Comparison of ENCODE assay signal across 21 cellular contexts in genomic region chr17:37740861-37741260, GRCh38. TPM values are rescaled to one million over a fixed set of nuclear protein-coding genes. Genes with fewer than 3 reads are reported as not detected.
DNase-seq lines count a peak whose midpoint lies in the region; ATAC-seq, FAIRE-seq and TF ChIP-seq lines count a peak whose summit lies in the region.
"Had no signal": no experiment of that assay in that cellular context is flagged by ENCODE, and none has a peak within 500 bp of the region (broad histone marks: within the 10 kb centered on the region; RNA-seq: fewer than 3 reads in every experiment).

No MANE protein-coding gene starts in this region.

- no peak overlapping the region for H2BK15ac ChIP-seq in H1 (ENCODE audit: low read length)

- CTCF ChIA-PET in H1 (lab: Charles Lee; ENCODE audit: partially characterized antibody) = no interaction called here

- H3K4me3 ChIP-seq in H1 (ENCODE audit: extremely low read depth in 1 of 4, insufficient read depth in 2 of 4, low read depth in 3 of 4, low read length in 4 of 4) (no peak overlapping the region), lower lobe of right lung (no peak overlapping the region), upper lobe of right lung (peak overlapping the region; percentile 2)
- H3K4me3 ChIP-seq: BLaER1, SJCRH30 had no signal

- H3K4me1 Mint-ChIP-seq in natural killer cell = peaks cover 6 to 20% of the 10 kb centered on the region in 2 donors
- H3K4me1 Mint-ChIP-seq in natural killer cell treated with Interleukin-12 subunit alpha and Interleukin-12 subunit beta and Interleukin-15 and Interleukin-18, amount 100 ng/mL, for 72 hours (ENCODE audit: low read depth in 2 of 2) = peaks cover 10 to 12% of the 10 kb centered on the region in 2 donors
- peaks cover 27% of the 10 kb centered on the region for H3K4me1 Mint-ChIP-seq in activated naive CD8-positive, alpha-beta T cell treated with anti-CD3 and anti-CD28 coated beads, Interleukin-2, amount 50 U/mL, for 24 hours

- no peak overlapping the region for H2BK12ac ChIP-seq in H1 (ENCODE audit: low read depth, low read length)

- peaks cover 2% of the 10 kb centered on the region in 2 experiments for H4K20me1 ChIP-seq in H1 (replicated peaks in 1 of 2; ENCODE audit: control insufficient read depth in 1 of 2, insufficient read depth in 2 of 2, low read length in 2 of 2)

- H3K27me3 ChIP-seq in H1 (replicated peaks in 1 of 4; ENCODE audit: control insufficient read depth in 3 of 4, extremely low read depth in 1 of 4, insufficient read depth in 3 of 4, low read length in 3 of 4) (peaks cover 50 to 90% (median 79%) of the 10 kb centered on the region in 4 experiments), lower lobe of right lung (ENCODE audit: low read depth) (peaks cover 91% of the 10 kb centered on the region), upper lobe of right lung (peaks cover 79% of the 10 kb centered on the region)
- H3K27me3 ChIP-seq: SJCRH30 had no signal

- H3K36me3 Mint-ChIP-seq in natural killer cell = no peaks in the 10 kb centered on the region
- H3K36me3 Mint-ChIP-seq in natural killer cell treated with Interleukin-12 subunit alpha and Interleukin-12 subunit beta and Interleukin-15 and Interleukin-18, amount 100 ng/mL, for 72 hours = no peaks in the 10 kb centered on the region
- peaks cover 1% of the 10 kb centered on the region for H3K36me3 Mint-ChIP-seq in activated naive CD8-positive, alpha-beta T cell treated with anti-CD3 and anti-CD28 coated beads, Interleukin-2, amount 50 U/mL, for 24 hours (ENCODE audit: low read depth)
- H3K36me3 Mint-ChIP-seq: CD8-positive, alpha-beta T cell had no signal

- TF ChIP-seq EP300 in H1 (IDR thresholded peaks at IDR 0.05; ENCODE audit: borderline replicate concordance in 1 of 2, low read depth in 2 of 2, low read length in 2 of 2) = no peak

- H3K27me3 Mint-ChIP-seq in natural killer cell (ENCODE audit: low read depth in 2 of 2) = peaks cover 61 to 74% of the 10 kb centered on the region in 2 donors
- H3K27me3 Mint-ChIP-seq in natural killer cell treated with Interleukin-12 subunit alpha and Interleukin-12 subunit beta and Interleukin-15 and Interleukin-18, amount 100 ng/mL, for 72 hours = peaks cover 57 to 74% of the 10 kb centered on the region in 2 donors
- H3K27me3 Mint-ChIP-seq in activated naive CD8-positive, alpha-beta T cell treated with anti-CD3 and anti-CD28 coated beads, Interleukin-2, amount 50 U/mL, for 24 hours = peaks cover 77% of the 10 kb centered on the region

- no peak overlapping the region for H4K5ac ChIP-seq in H1 (ENCODE audit: insufficient read length, low read depth, low read length)

- no peak for TF ChIP-seq POLR2A in H1 (IDR thresholded peaks at IDR 0.05; ENCODE audit: control extremely low read depth in 1 of 2, low read depth in 2 of 2, low read length in 2 of 2)

- H3K23me2 ChIP-seq in H1 (ENCODE audit: low read depth, low read length) = peaks cover 18% of the 10 kb centered on the region; the same call in 1 of the 2 replicates

- POLR2A ChIA-PET in H1 (lab: Charles Lee; ENCODE audit: partially characterized antibody) = no interaction called here

- no peaks in the 10 kb centered on the region for H3K79me2 ChIP-seq in H1 (ENCODE audit: control insufficient read depth in 1 of 2, insufficient read depth in 2 of 2, low read length in 2 of 2)

- H3K36me3 ChIP-seq in H1 (ENCODE audit: control insufficient read depth in 2 of 4, insufficient read depth in 4 of 4, low read length in 3 of 4) (peaks cover 0 to 7% (median 0%) of the 10 kb centered on the region in 4 experiments; a peak in 1 of 8 replicates), lower lobe of right lung (no peaks in the 10 kb centered on the region), upper lobe of right lung (no peaks in the 10 kb centered on the region)
- H3K36me3 ChIP-seq: BLaER1, SJCRH30 had no signal

- H3K4me1 ChIP-seq in H1 (replicated peaks in 1 of 4; ENCODE audit: control insufficient read depth in 3 of 4, insufficient read depth in 4 of 4, low read length in 3 of 4) (peaks cover 0 to 19% (median 14%) of the 10 kb centered on the region in 4 experiments; a peak in 5 of 7 replicates), lower lobe of right lung (peaks cover 30% of the 10 kb centered on the region), upper lobe of right lung (peaks cover 31% of the 10 kb centered on the region)
- H3K4me1 ChIP-seq: BLaER1, SJCRH30 had no signal

- ATAC-seq in natural killer cell (no peak), lower lobe of right lung (no peak), upper lobe of right lung (no peak), HG02885 (IDR thresholded peaks at IDR 0.05; ENCODE audit: poor library complexity, unreplicated experiment) (no peak)
- no peak for ATAC-seq in natural killer cell treated with Interleukin-12 subunit alpha and Interleukin-12 subunit beta and Interleukin-15 and Interleukin-18, amount 100 ng/mL, for 72 hours
- ATAC-seq in activated naive CD8-positive, alpha-beta T cell treated with anti-CD3 and anti-CD28 coated beads, Interleukin-2, amount 50 U/mL, for 24 hours = no peak
- ATAC-seq: CD8-positive, alpha-beta T cell had no signal

- H3K14ac ChIP-seq in H1 (ENCODE audit: insufficient read length) = no peak overlapping the region

- no peak for TF ChIP-seq RAD21 in H1 (IDR thresholded peaks at IDR 0.05 in 1 of 2, conservative IDR thresholded peaks at IDR 0.05 in 1 of 2; ENCODE audit: low read depth in 2 of 2, low read length in 2 of 2)

- H3K4ac ChIP-seq in H1 (replicated peaks; ENCODE audit: insufficient read length, low read depth, low read length) = no peak overlapping the region

- DNase-seq in natural killer cell (no peak), H1 (ENCODE audit: low read depth in 1 of 2, low spot score in 2 of 2) (no peak), lower lobe of right lung (no peak), upper lobe of right lung (no peak), GM19240 (ENCODE audit: insufficient read length, low spot score) (no peak)
- no peak for DNase-seq in natural killer cell treated with Interleukin-12 subunit alpha and Interleukin-12 subunit beta and Interleukin-15 and Interleukin-18, amount 100 ng/mL, for 72 hours (ENCODE audit: low spot score)
- no peak for DNase-seq in activated naive CD8-positive, alpha-beta T cell treated with anti-CD3 and anti-CD28 coated beads, Interleukin-2, amount 50 U/mL, for 24 hours
- DNase-seq: CD8-positive, alpha-beta T cell; GDM1; H7; MV-4-11; NCI-H1417 treated with DMSO at 0.1 percent for 48 hours; NCI-H1930; NCI-H446; NCI-H69; OCI-M1; SJCRH30 had no signal

- H3K9me3 ChIP-seq in H1 (ENCODE audit: insufficient read depth in 2 of 2, low read depth in 1 of 2, low read length in 1 of 2) (no peaks in the 10 kb centered on the region), lower lobe of right lung (no peaks in the 10 kb centered on the region), upper lobe of right lung (no peaks in the 10 kb centered on the region)
- H3K9me3 ChIP-seq: SJCRH30 had no signal

- no peak overlapping the region for H2AK5ac ChIP-seq in H1 (ENCODE audit: low read depth, low read length)

- H3K4me2 ChIP-seq in H1 (ENCODE audit: insufficient read depth in 1 of 2, low read depth in 2 of 2, low read length in 2 of 2) = no peak overlapping the region
- H3K4me2 ChIP-seq: BLaER1 had no signal

- H3K9me3 Mint-ChIP-seq in natural killer cell = no peaks in the 10 kb centered on the region
- H3K9me3 Mint-ChIP-seq in natural killer cell treated with Interleukin-12 subunit alpha and Interleukin-12 subunit beta and Interleukin-15 and Interleukin-18, amount 100 ng/mL, for 72 hours = no peaks in the 10 kb centered on the region
- H3K9me3 Mint-ChIP-seq in activated naive CD8-positive, alpha-beta T cell treated with anti-CD3 and anti-CD28 coated beads, Interleukin-2, amount 50 U/mL, for 24 hours = no peaks in the 10 kb centered on the region
- H3K9me3 Mint-ChIP-seq: CD8-positive, alpha-beta T cell had no signal

- H2BK5ac ChIP-seq in H1 (ENCODE audit: low read depth, low read length) = no peak overlapping the region

- no peak overlapping the region for H3K27ac Mint-ChIP-seq in natural killer cell
- H3K27ac Mint-ChIP-seq in natural killer cell treated with Interleukin-12 subunit alpha and Interleukin-12 subunit beta and Interleukin-15 and Interleukin-18, amount 100 ng/mL, for 72 hours = no peak overlapping the region
- H3K27ac Mint-ChIP-seq in activated naive CD8-positive, alpha-beta T cell treated with anti-CD3 and anti-CD28 coated beads, Interleukin-2, amount 50 U/mL, for 24 hours = no peak overlapping the region
- H3K27ac Mint-ChIP-seq: CD8-positive, alpha-beta T cell had no signal

- intact Hi-C loops in natural killer cell (cut with micrococcal nuclease) (no loop called here), lower lobe of right lung (cut with DNase I) (no loop called here), upper lobe of right lung (cut with DNase I) (no loop called here)

- H4K91ac ChIP-seq in H1 (replicated peaks; ENCODE audit: insufficient read length, low read length) = no peak overlapping the region

- H2BK20ac ChIP-seq in H1 (ENCODE audit: low read length) = no peak overlapping the region

- H3K27ac ChIP-seq in H1 (ENCODE audit: low read depth, low read length) (no peak overlapping the region), lower lobe of right lung (peak overlapping the region; percentile 84), upper lobe of right lung (peak overlapping the region; percentile 81)
- H3K27ac ChIP-seq: BLaER1, SJCRH30 had no signal

- no peak overlapping the region for H3K9ac ChIP-seq in H1 (replicated peaks in 1 of 4; ENCODE audit: extremely low read depth in 1 of 4, low read depth in 3 of 4, low read length in 3 of 4)
- H3K9ac ChIP-seq: BLaER1 had no signal

- no peak overlapping the region for H3K23ac ChIP-seq in H1 (ENCODE audit: insufficient read length)

- no peak overlapping the region for H3K56ac ChIP-seq in H1 (replicated peaks; ENCODE audit: insufficient read length, low read depth, low read length)

- 38% methylated on average over 4 of the region's 4 CpGs; no CpG with 5 or more reads in 1 of the 2 experiments for WGBS in H1 (ENCODE audit: extremely low coverage in 1 of 2, insufficient coverage in 1 of 2, insufficient read length in 1 of 2, insufficient replicate concordance in 2 of 2, low coverage in 1 of 2, low lambda C conversion rate in 2 of 2, missing lambda C conversion rate in 1 of 2), 2 experiments

- H2BK120ac ChIP-seq in H1 (replicated peaks; ENCODE audit: low read depth, low read length) = no peak overlapping the region

- H3K18ac ChIP-seq in H1 (ENCODE audit: extremely low read depth, low read length) = no peak overlapping the region

- no peak overlapping the region for H4K8ac ChIP-seq in H1 (ENCODE audit: extremely low read depth, insufficient read depth, low read length)

- no peak overlapping the region for H2AFZ ChIP-seq in H1 (ENCODE audit: low read length)

- H3K79me1 ChIP-seq in H1 (ENCODE audit: low read depth, low read length) = no peaks in the 10 kb centered on the region

- peak overlapping the region; percentile 32 for H3K4me3 Mint-ChIP-seq in natural killer cell
- no peak overlapping the region for H3K4me3 Mint-ChIP-seq in natural killer cell treated with Interleukin-12 subunit alpha and Interleukin-12 subunit beta and Interleukin-15 and Interleukin-18, amount 100 ng/mL, for 72 hours
- no peak overlapping the region for H3K4me3 Mint-ChIP-seq in activated naive CD8-positive, alpha-beta T cell treated with anti-CD3 and anti-CD28 coated beads, Interleukin-2, amount 50 U/mL, for 24 hours

- FAIRE-seq in H1 (lab: Jason Lieb, UNC) = no peak
- FAIRE-seq: GM12892 had no signal

- TF ChIP-seq CTCF in natural killer cell (IDR thresholded peaks at IDR 0.05) (no peak), H1 (IDR thresholded peaks at IDR 0.05; ENCODE audit: control extremely low read depth in 1 of 3, insufficient read depth in 1 of 3, low read depth in 1 of 3, low read length in 3 of 3) (no peak), lower lobe of right lung (IDR thresholded peaks at IDR 0.05) (no peak), upper lobe of right lung (IDR thresholded peaks at IDR 0.05) (no peak)

RNA-seq across cellular contexts. Expression of gene HNF1B, which starts 4.0 kb away (rescaled TPM):
- not detected for total RNA-seq in natural killer cell
- under 1 TPM in 1 of 2 donors, not detected in 1; 0.19 TPM for total RNA-seq in natural killer cell treated with Interleukin-12 subunit alpha and Interleukin-12 subunit beta and Interleukin-15 and Interleukin-18, amount 100 ng/mL, for 72 hours
- total RNA-seq in H1 (2021; fragmentation: NEBNext Ultra II Directional; extraction: Animal tissue kit (Norgen Biotek cat#: 25700)) = 0.13 TPM in 1 of 2 replicates, not detected in the other
- polyA plus RNA-seq in H1 (2011; rRNA removed) = 0.28 and 0.30 TPM in 2 replicates
- 0.17 TPM for polyA plus RNA-seq in H1 (2011; cell fraction: cytosol; rRNA removed)
- 0.40 TPM for polyA plus RNA-seq in H1 (2011; cell fraction: nucleus; rRNA removed)
- 0.17 to 0.58 TPM (median 0.27 TPM) in 4 replicates for polyA plus RNA-seq in H1 (2012, experiment 1 of 2)
- 0.17 TPM for polyA plus RNA-seq in H1 (2012, experiment 2 of 2)
- polyA plus RNA-seq in H1 (2013, experiment 1 of 2) = 0.12 TPM
- 0.11 TPM for polyA plus RNA-seq in H1 (2013, experiment 2 of 2)
- 0.20 and 0.22 TPM in 2 replicates for polyA minus RNA-seq in H1 (2011; rRNA and poly(A)+ RNA removed)
- polyA minus RNA-seq in H1 (2011; cell fraction: cytosol; rRNA and poly(A)+ RNA removed) = not detected
- polyA minus RNA-seq in H1 (2011; cell fraction: nucleus; rRNA and poly(A)+ RNA removed) = not detected
- 15.2 TPM for total RNA-seq in lower lobe of right lung
- 19.8 TPM for total RNA-seq in upper lobe of right lung
- total RNA-seq: A172; CD8-positive, alpha-beta T cell; SJCRH30 had no signal

Comparison
In these comparisons a context has a peak if more than half of its experiments do, and no peak if none do; other contexts are left out.
1. RNA of gene HNF1B, which starts 4.0 kb away (total RNA-seq): 19.8 TPM in upper lobe of right lung (single experiment) and 15.2 TPM in lower lobe of right lung (single experiment); 0.19 TPM in natural killer cell treated with Interleukin-12 subunit alpha and Interleukin-12 subunit beta and Interleukin-15 and Interleukin-18, amount 100 ng/mL, for 72 hours, 0.13 TPM in H1 and not detected in natural killer cell; every median in the first group is over 10 times any median in the second.